In the genomic region with DNA sequence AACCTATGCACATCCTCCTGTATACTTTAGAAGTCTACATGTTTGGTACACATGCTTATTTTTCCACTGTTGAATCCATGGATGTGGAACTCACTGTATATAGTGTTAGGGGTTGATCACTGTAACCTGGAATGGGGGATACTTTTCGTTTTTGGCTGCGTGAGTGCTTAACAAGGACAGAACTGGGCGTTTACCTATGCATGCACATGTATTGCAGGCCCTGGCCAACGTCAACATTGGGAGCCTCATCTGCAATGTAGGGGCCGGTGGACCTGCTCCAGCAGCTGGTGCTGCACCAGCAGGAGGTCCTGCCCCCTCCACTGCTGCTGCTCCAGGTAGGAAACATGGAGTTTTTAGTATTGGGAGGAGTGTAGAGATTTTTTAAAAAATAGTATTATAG, we compare ENCODE assay signal across 9 cellular contexts. TPM values are rescaled to one million over a fixed set of nuclear protein-coding genes. Genes with fewer than 3 reads are reported as not detected.
DNase-seq lines count a peak whose midpoint lies in the region; ATAC-seq and TF ChIP-seq lines count a peak whose summit lies in the region.
"Had no signal": no experiment of that assay in that cellular context is flagged by ENCODE, and none has a peak within 500 bp of the region (broad histone marks: within the 10 kb centered on the region; RNA-seq: fewer than 3 reads in every experiment).

No MANE protein-coding gene starts in this region.

- peak overlapping the region; percentile 98 for H3K27ac Mint-ChIP-seq in activated CD4-positive, alpha-beta T cell treated with anti-CD3 and anti-CD28 coated beads for 36 hours

- H3K36me3 Mint-ChIP-seq in activated CD4-positive, alpha-beta T cell treated with anti-CD3 and anti-CD28 coated beads for 36 hours (ENCODE audit: low read depth): peaks cover 56% of the 10 kb centered on the region

- intact Hi-C loops in activated CD4-positive, alpha-beta T cell treated with anti-CD3 and anti-CD28 coated beads for 36 hours (cut with DNase I, micrococcal nuclease): loop anchor here in 1 of 2 experiments (5.0 kb wide), 2 partner anchors 1178 to 1307 kb away; a partner anchor contains a TSS

- ATAC-seq in activated CD4-positive, alpha-beta T cell treated with anti-CD3 and anti-CD28 coated beads for 36 hours: no peak
- no peak for ATAC-seq in HG02623 (IDR thresholded peaks at IDR 0.05; ENCODE audit: unreplicated experiment)

- DNase-seq in activated CD4-positive, alpha-beta T cell treated with anti-CD3 and anti-CD28 coated beads for 36 hours: no peak
- no peak for DNase-seq in activated CD4-positive, alpha-beta T cell treated with anti-CD3 and anti-CD28 coated beads, Interleukin-2, amount 50 U/mL, for 1 hour
- no peak for DNase-seq in RWPE1 (ENCODE audit: low spot score)
- DNase-seq in epithelial cell of esophagus (ENCODE audit: low read depth): no peak
- DNase-seq in HuH-7.5 (ENCODE audit: low spot score): no peak
- DNase-seq in NOMO-1 treated with dmso at 0.1 percent for 144 hours (lab: John Stamatoyannopoulos, UW; ENCODE audit: unreplicated experiment): no peak
- DNase-seq: COR-L47 had no signal

- H3K27me3 ChIP-seq in skeletal muscle satellite cell (ENCODE audit: control insufficient read depth, insufficient read depth, low read length): no peaks in the 10 kb centered on the region

- no peak overlapping the region for H3K9ac ChIP-seq in skeletal muscle satellite cell (ENCODE audit: low read depth, low read length)

- H3K4me3 ChIP-seq in epithelial cell of esophagus (ENCODE audit: low read length): peak overlapping the region; percentile 79
- H3K4me3 ChIP-seq in skeletal muscle satellite cell (ENCODE audit: low read length): peak overlapping the region; percentile 89

- H3K9me3 Mint-ChIP-seq in activated CD4-positive, alpha-beta T cell treated with anti-CD3 and anti-CD28 coated beads for 36 hours (ENCODE audit: low read depth): no peaks in the 10 kb centered on the region

- peaks cover 24% of the 10 kb centered on the region for H3K4me1 Mint-ChIP-seq in activated CD4-positive, alpha-beta T cell treated with anti-CD3 and anti-CD28 coated beads for 36 hours

- H3K36me3 ChIP-seq in skeletal muscle satellite cell (ENCODE audit: insufficient read depth, low read length): peaks cover 43% of the 10 kb centered on the region

- H3K4me3 Mint-ChIP-seq in activated CD4-positive, alpha-beta T cell treated with anti-CD3 and anti-CD28 coated beads for 36 hours: peak overlapping the region; percentile 91

- CTCF ChIA-PET in activated CD4-positive, alpha-beta T cell treated with anti-CD3 and anti-CD28 coated beads for 36 hours (lab: Charles Lee): interaction anchor here (0.7 to 0.8 kb wide), 2 partner anchors 8 to 12 kb away, joined by 3 to 5 read pairs; no protein-coding TSS in a partner anchor
- CTCF ChIA-PET in RWPE1 (lab: Yijun Ruan, JAX): interaction anchor here (0.7 kb wide), 1 partner anchor 1023 kb away, joined by 3 read pairs; a partner anchor contains a TSS

- peak overlapping the region; percentile 51 for H3K27ac ChIP-seq in RWPE1

- H3K4me2 ChIP-seq in skeletal muscle satellite cell (ENCODE audit: low read length): peak overlapping the region; percentile 91

- H3K9me3 ChIP-seq in skeletal muscle satellite cell (replicated peaks; ENCODE audit: low read length): no peaks in the 10 kb centered on the region

- no peak for TF ChIP-seq CTCF in RWPE1 (conservative IDR thresholded peaks at IDR 0.05; ENCODE audit: low read depth)
- no peak for TF ChIP-seq CTCF in epithelial cell of esophagus (IDR thresholded peaks at IDR 0.05; ENCODE audit: insufficient read depth, low read depth, low read length, missing control alignments)

- H3K4me1 ChIP-seq in skeletal muscle satellite cell (ENCODE audit: control insufficient read depth, insufficient read depth, low read length): peaks cover 25% of the 10 kb centered on the region

- POLR2A ChIA-PET in activated CD4-positive, alpha-beta T cell treated with anti-CD3 and anti-CD28 coated beads for 36 hours (lab: Charles Lee): interaction anchor here (3.1 to 4.1 kb wide), 2 partner anchors 8 to 13 kb away, joined by 24 to 43 read pairs; no protein-coding TSS in a partner anchor
- POLR2A ChIA-PET in RWPE1 (lab: Yijun Ruan, JAX; ENCODE audit: low non-redundant PET): no interaction called here

- no peaks in the 10 kb centered on the region for H3K27me3 Mint-ChIP-seq in activated CD4-positive, alpha-beta T cell treated with anti-CD3 and anti-CD28 coated beads for 36 hours

RNA-seq across cellular contexts. Expression of a gene that starts 2.3 kb away (rescaled TPM):
- 1,000 to 10,000 TPM; 1,576 to 2,330 TPM for total RNA-seq in activated CD4-positive, alpha-beta T cell treated with anti-CD3 and anti-CD28 coated beads for 36 hours
- 78.8 and 92.8 TPM in 2 replicates for total RNA-seq in skeletal muscle satellite cell (2012; rRNA removed)

RNA-seq across cellular contexts. Expression of a gene that starts 40.8 kb away (rescaled TPM):
- 10 to 100 TPM; 47.2 to 48.0 TPM for total RNA-seq in activated CD4-positive, alpha-beta T cell treated with anti-CD3 and anti-CD28 coated beads for 36 hours
- 19.3 and 29.7 TPM in 2 replicates for total RNA-seq in skeletal muscle satellite cell (2012; rRNA removed)
